Comparison of ENCODE assay signal across 20 cellular contexts in the genomic region with DNA sequence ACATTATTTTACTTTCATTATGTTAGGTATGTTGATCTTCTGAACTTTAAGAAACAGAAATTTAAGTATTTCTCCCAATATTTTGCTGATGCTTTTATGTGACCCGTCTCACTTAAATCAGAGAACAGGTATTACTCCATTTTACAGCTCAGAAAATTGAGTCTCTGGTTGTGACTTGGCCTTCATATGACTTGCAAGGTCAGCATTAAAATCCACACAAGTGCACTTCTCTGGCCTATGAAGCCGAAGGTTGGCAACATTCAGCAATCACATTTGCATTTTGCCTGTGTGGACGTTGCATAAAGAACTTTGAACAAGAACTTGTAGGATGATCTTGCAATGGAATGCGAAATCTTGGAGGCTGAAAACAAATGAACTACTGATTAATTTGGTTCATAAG. TPM values are rescaled to one million over a fixed set of nuclear protein-coding genes. Genes with fewer than 3 reads are reported as not detected.
DNase-seq lines count a peak whose midpoint lies in the region; ATAC-seq, FAIRE-seq and TF ChIP-seq lines count a peak whose summit lies in the region.
"Had no signal": no experiment of that assay in that cellular context is flagged by ENCODE, and none has a peak within 500 bp of the region (broad histone marks: within the 10 kb centered on the region; RNA-seq: fewer than 3 reads in every experiment).

No MANE protein-coding gene starts in this region.

- no peak overlapping the region for H2BK5ac ChIP-seq in IMR-90 (ENCODE audit: low read depth, low read length, poor library complexity, severe bottlenecking)

- H4K20me1 ChIP-seq in IMR-90 (ENCODE audit: insufficient read depth, low read length) (no peaks in the 10 kb centered on the region), K562 (replicated peaks; ENCODE audit: control insufficient read depth, insufficient read depth, low read length) (no peaks in the 10 kb centered on the region)
- H4K20me1 ChIP-seq: BLaER1 treated with 17β-estradiol and CSF1 and Interleukin-3, amounts not matched to agents 10 nM and 100 nM had no signal

- H3K9me3 ChIP-seq in A549 (no peaks in the 10 kb centered on the region), IMR-90 (ENCODE audit: control insufficient read depth, insufficient read depth, low read length) (no peaks in the 10 kb centered on the region), K562 (replicated peaks; ENCODE audit: control insufficient read depth, insufficient read depth, low read depth, low read length) (no peaks in the 10 kb centered on the region)
- H3K9me3 ChIP-seq: BLaER1 treated with 17β-estradiol and CSF1 and Interleukin-3, amounts not matched to agents 10 nM and 100 nM; Caco-2 had no signal

- no peak for FAIRE-seq in A549 (lab: Jason Lieb, UNC)
- no peak for FAIRE-seq in K562 (lab: Jason Lieb, UNC)
- FAIRE-seq: A204.1, G401.6, GM12891, GM19239 had no signal

- H3K14ac ChIP-seq in IMR-90 (replicated peaks; ENCODE audit: low read depth, low read length), result no peak overlapping the region

- H3K4me1 ChIP-seq in A549, result no peaks in the 10 kb centered on the region
- H3K4me1 ChIP-seq in IMR-90 (ENCODE audit: control insufficient read depth, insufficient read depth, low read length), result no peaks in the 10 kb centered on the region
- no peaks in the 10 kb centered on the region; a peak in 1 of 5 replicates for H3K4me1 ChIP-seq in K562 (replicated peaks in 1 of 2; ENCODE audit: control insufficient read depth in 2 of 2, insufficient read depth in 2 of 2, low read length in 2 of 2)
- H3K4me1 ChIP-seq: BLaER1 treated with 17β-estradiol and CSF1 and Interleukin-3, amounts not matched to agents 10 nM and 100 nM; Caco-2 had no signal

- H3K27me3 ChIP-seq in IMR-90 (ENCODE audit: control insufficient read depth, insufficient read depth, low read length) (peaks cover 29% of the 10 kb centered on the region), K562 (ENCODE audit: control insufficient read depth in 2 of 2, insufficient read depth in 2 of 2, low read length in 2 of 2) (no peaks in the 10 kb centered on the region)
- H3K27me3 ChIP-seq: BLaER1 treated with 17β-estradiol and CSF1 and Interleukin-3, amounts not matched to agents 10 nM and 100 nM had no signal

- H3K18ac ChIP-seq in IMR-90 (ENCODE audit: low read depth, low read length), result no peak overlapping the region

- no peak for ATAC-seq in A549
- no peak for ATAC-seq in IMR-90 (ENCODE audit: low read depth)
- no peak for ATAC-seq in K562
- no peak for ATAC-seq in GM21381 (IDR thresholded peaks at IDR 0.05; ENCODE audit: unreplicated experiment)
- ATAC-seq: CD8-positive, alpha-beta T cell had no signal

- TF ChIP-seq CTCF in A549 (IDR thresholded peaks at IDR 0.05) (no peak), IMR-90 (conservative IDR thresholded peaks at IDR 0.05; ENCODE audit: low read depth, low read length) (no peak), K562 (IDR thresholded peaks at IDR 0.05 in 2 of 3, conservative IDR thresholded peaks at IDR 0.05 in 1 of 3; ENCODE audit: insufficient read depth in 2 of 3, low read depth in 1 of 3, low read length in 3 of 3) (no peak)

- H4K5ac ChIP-seq in IMR-90 (ENCODE audit: low read depth, low read length), result no peak overlapping the region

- H2BK120ac ChIP-seq in IMR-90 (ENCODE audit: low read depth, low read length), result no peak overlapping the region

- H4K91ac ChIP-seq in IMR-90 (ENCODE audit: insufficient read depth, low read depth, low read length), result no peak overlapping the region

- BruUV-seq in IMR-90 (replicated peaks; lab: Mats Ljungman, UMichigan), result no TSS peak
- BruUV-seq in K562 (replicated peaks; lab: Mats Ljungman, UMichigan), result no TSS peak

- H3K4me3 ChIP-seq in A549 (no peak overlapping the region), IMR-90 (ENCODE audit: insufficient read depth, low read depth, low read length) (no peak overlapping the region), K562 (no peak overlapping the region)
- H3K4me3 ChIP-seq: BLaER1 treated with 17β-estradiol and CSF1 and Interleukin-3, amounts not matched to agents 10 nM and 100 nM had no signal

- H3K9me1 ChIP-seq in IMR-90 (ENCODE audit: insufficient read depth, low read length) (no peaks in the 10 kb centered on the region), K562 (ENCODE audit: control insufficient read depth, insufficient read depth, low read length) (no peaks in the 10 kb centered on the region)

- H3K36me3 ChIP-seq in IMR-90 (ENCODE audit: control insufficient read depth, insufficient read depth, low read length) (no peaks in the 10 kb centered on the region), K562 (ENCODE audit: control insufficient read depth, insufficient read depth, low read length) (no peaks in the 10 kb centered on the region)
- H3K36me3 ChIP-seq: BLaER1 treated with 17β-estradiol and CSF1 and Interleukin-3, amounts not matched to agents 10 nM and 100 nM had no signal

- DNase-seq in A549 (ENCODE audit: low read depth in 1 of 2, low spot score in 1 of 2), result no peak
- DNase-seq in IMR-90, result no peak
- DNase-seq in K562 (ENCODE audit: extremely low read depth in 1 of 4, low spot score in 3 of 4), result no peak
- no peak for DNase-seq in NCI-H1092 treated with DMSO at 0.1 percent for 48 hours (lab: John Stamatoyannopoulos, UW)
- no peak for DNase-seq in dedifferentiated amniotic fluid mesenchymal stem cell (ENCODE audit: extremely low spot score)
- DNase-seq: 8988T; AML-193; Caco-2; Calu3; CD4-positive, alpha-beta T cell; CD8-positive, alpha-beta T cell; DMS79 treated with DMSO at 0.1 percent for 48 hours; GF-D8 had no signal

- in situ Hi-C loops in IMR-90 (cut with MboI; ENCODE audit: low sequenced_read_pairs) (no loop called here), K562 (cut with MboI) (no loop called here)

- POLR2A ChIA-PET in A549 (lab: Yijun Ruan, JAX), result no interaction called here
- POLR2A ChIA-PET in IMR-90 (lab: Charles Lee; ENCODE audit: unreplicated experiment), result no interaction called here
- POLR2A ChIA-PET in K562 (lab: Yijun Ruan, JAX), result interaction anchor here (0.6 to 7.8 kb wide), 3 partner anchors 10 to 123 kb away, joined by 3 to 65 read pairs (median 6); a partner anchor contains a TSS

- H3K79me1 ChIP-seq in IMR-90 (ENCODE audit: low read depth in 1 of 2, low read length in 2 of 2), result no peaks in the 10 kb centered on the region

- H3K4ac ChIP-seq in IMR-90 (ENCODE audit: low read depth, low read length), result no peak overlapping the region

- H4K8ac ChIP-seq in IMR-90 (ENCODE audit: low read depth in 2 of 2, low read length in 2 of 2), result no peak overlapping the region

- H3K23ac ChIP-seq in IMR-90 (ENCODE audit: low read depth, low read length), result no peak overlapping the region

- 57% methylated on average over 4 of the region's 4 CpGs for WGBS in A549 (ENCODE audit: missing lambda C conversion rate)
- no CpG with 5 or more reads among the region's 4 CpGs for WGBS in IMR-90 (ENCODE audit: extremely low coverage in 2 of 2, insufficient read length in 1 of 2), 2 experiments
- 64% methylated on average over 4 of the region's 4 CpGs for WGBS in K562 (ENCODE audit: insufficient coverage, low coverage, missing lambda C conversion rate)

- TF ChIP-seq EP300 in A549 (IDR thresholded peaks at IDR 0.05) (no peak), K562 (IDR thresholded peaks at IDR 0.05; ENCODE audit: low read length) (no peak)

- intact Hi-C loops in IMR-90 (cut with micrococcal nuclease) (no loop called here), K562 (cut with micrococcal nuclease) (no loop called here)

- H3K79me2 ChIP-seq in K562 (ENCODE audit: control insufficient read depth, insufficient read depth, low read length), result no peaks in the 10 kb centered on the region

- CTCF ChIA-PET in A549 (lab: Yijun Ruan, JAX) (interaction anchor here (1.0 kb wide), 1 partner anchor 10 kb away, joined by 4 read pairs; a partner anchor contains a TSS), IMR-90 (lab: Yijun Ruan, JAX) (interaction anchor here (1.3 kb wide), 1 partner anchor 10 kb away, joined by 3 read pairs; a partner anchor contains a TSS), K562 (lab: Yijun Ruan, JAX; ENCODE audit: low intra/inter-chr PET ratio) (interaction anchor here (0.6 kb wide), 1 partner anchor 170 kb away, joined by 3 read pairs; no protein-coding TSS in a partner anchor)

- H3K56ac ChIP-seq in IMR-90 (ENCODE audit: extremely low read depth, insufficient read depth, low read length), result no peak overlapping the region

- TF ChIP-seq RAD21 in A549 (conservative IDR thresholded peaks at IDR 0.05 in 1 of 2, IDR thresholded peaks at IDR 0.05 in 1 of 2), result no peak
- TF ChIP-seq RAD21 in IMR-90 (IDR thresholded peaks at IDR 0.05; ENCODE audit: low read length), result no peak
- no peak for TF ChIP-seq RAD21 in K562 (CRISPR knock-in tag; conservative IDR thresholded peaks at IDR 0.05 in 1 of 2, IDR thresholded peaks at IDR 0.05 in 1 of 2)

- H3K27ac ChIP-seq in A549, result no peak overlapping the region
- H3K27ac ChIP-seq in IMR-90 (ENCODE audit: insufficient read depth, low read length), result no peak overlapping the region
- H3K27ac ChIP-seq in K562 (ENCODE audit: extremely low read depth, low read depth, low read length), result no peak overlapping the region
- H3K27ac ChIP-seq: BLaER1 treated with 17β-estradiol and CSF1 and Interleukin-3, amounts not matched to agents 10 nM and 100 nM; C4-2B had no signal

- H3K4me2 ChIP-seq in A549 (no peak overlapping the region), IMR-90 (ENCODE audit: low read depth, low read length) (no peak overlapping the region), K562 (ENCODE audit: insufficient read depth, low read length) (no peak overlapping the region)
- H3K4me2 ChIP-seq: BLaER1 treated with 17β-estradiol and CSF1 and Interleukin-3, amounts not matched to agents 10 nM and 100 nM had no signal

- TF ChIP-seq POLR2A in A549 (IDR thresholded peaks at IDR 0.05; ENCODE audit: low read length), result no peak
- no peak for TF ChIP-seq POLR2A in IMR-90 (IDR thresholded peaks at IDR 0.05; ENCODE audit: low read depth, low read length)
- no peak for TF ChIP-seq POLR2A in K562 (conservative IDR thresholded peaks at IDR 0.05)

- H2AK9ac ChIP-seq in IMR-90 (replicated peaks; ENCODE audit: low read depth, low read length, poor library complexity), result no peak overlapping the region

- H2AFZ ChIP-seq in IMR-90 (replicated peaks; ENCODE audit: low read length, poor library complexity) (no peak overlapping the region), K562 (ENCODE audit: low read depth, low read length) (peak overlapping the region; percentile 23; the same call in 1 of the 2 replicates)

- dilution Hi-C loops in IMR-90 (cut with HindIII; ENCODE audit: low sequenced_read_pairs, unreplicated experiment), result no loop called here

- no peak overlapping the region for H2BK20ac ChIP-seq in IMR-90 (ENCODE audit: low read depth, low read length)

- H2AK5ac ChIP-seq in IMR-90 (ENCODE audit: low read depth, low read length), result no peak overlapping the region

- H3K9ac ChIP-seq in IMR-90 (ENCODE audit: low read depth, low read length) (no peak overlapping the region), K562 (ENCODE audit: insufficient read depth in 1 of 2, low read depth in 2 of 2, low read length in 2 of 2) (no peak overlapping the region)
- H3K9ac ChIP-seq: BLaER1 treated with 17β-estradiol and CSF1 and Interleukin-3, amounts not matched to agents 10 nM and 100 nM had no signal

- H2BK15ac ChIP-seq in IMR-90 (ENCODE audit: low read depth, low read length), result no peak overlapping the region

RNA-seq across cellular contexts. Expression of a gene that starts 10.1 kb away (rescaled TPM):
- polyA plus RNA-seq in A549 (2011; rRNA removed) (8.6 and 9.1 TPM in 2 replicates), A549 (2017; fragmentation: RNase III; extraction: RNeasy Plus Mini Kit Qiagen cat#74134 plus additional on column Dnase treatment) (2.0 to 2.3 TPM (median 2.3 TPM) in 3 replicates), IMR-90 (2012; rRNA removed) (1.7 and 1.8 TPM in 2 replicates), K562 (2011; rRNA removed) (41.9 and 46.1 TPM in 2 replicates), K562 (2014; fragmentation: Illumina TruSeq; extraction: Trizol) (27.1 and 29.8 TPM in 2 replicates), K562 (2014; fragmentation: Nextera tagmentation; extraction: Ambion mirVana) (10 to 100 TPM; 10.8 to 12.9 TPM), K562 (2014; rRNA removed) (33.4 and 37.1 TPM in 2 replicates)
- 4.1 and 4.5 TPM in 2 replicates for polyA plus RNA-seq in A549 (2012; cell fraction: cytosol; rRNA removed)
- 5.2 TPM in 2 replicates for polyA plus RNA-seq in A549 (2012; cell fraction: nucleus; rRNA removed)
- polyA minus RNA-seq in A549 (2011; rRNA and poly(A)+ RNA removed), result 11.2 and 13.0 TPM in 2 replicates
- total RNA-seq in IMR-90 (2012; rRNA removed) (3.2 and 3.6 TPM in 2 replicates), K562 (2014; rRNA removed) (31.1 and 31.5 TPM in 2 replicates), K562 (2014; rRNA removed; fragmentation: Illumina TruSeq; extraction: Trizol) (27.2 and 29.2 TPM in 2 replicates), K562 (2015; rRNA removed; fragmentation: Illumina TruSeq; extraction: Trizol) (37.8 and 43.5 TPM in 2 replicates), K562 (2021) (32.5 and 34.4 TPM in 2 replicates)
- 1.6 and 1.7 TPM in 2 replicates for polyA plus RNA-seq in IMR-90 (2012; cell fraction: cytosol; rRNA removed)
- polyA plus RNA-seq in IMR-90 (2012; cell fraction: nucleus; rRNA removed; ENCODE audit: low replicate concordance), result 3.5 and 10.1 TPM in 2 replicates
- total RNA-seq in K562 (2011; cell fraction: chromatin; rRNA removed; ENCODE audit: low replicate concordance), result 54.7 and 71.0 TPM in 2 replicates
- total RNA-seq in K562 (2011; cell fraction: nucleolus; rRNA removed), result 35.4 TPM in 2 replicates
- total RNA-seq in K562 (2011; cell fraction: nucleoplasm; rRNA removed), result 46.5 and 66.0 TPM in 2 replicates
- polyA plus RNA-seq in K562 (2011; cell fraction: cytosol; rRNA removed), result 21.3 and 30.8 TPM in 2 replicates
- 66.4 and 72.9 TPM in 2 replicates for polyA plus RNA-seq in K562 (2011; cell fraction: nucleus; rRNA removed)
- 31.8 and 37.9 TPM in 2 replicates for polyA plus RNA-seq in K562 (2012)
- 49.0 and 49.4 TPM in 2 replicates for polyA minus RNA-seq in K562 (2011; rRNA and poly(A)+ RNA removed)
- 22.9 and 24.3 TPM in 2 replicates for polyA minus RNA-seq in K562 (2011; cell fraction: cytosol; rRNA and poly(A)+ RNA removed)
- polyA minus RNA-seq in K562 (2011; cell fraction: nucleus; rRNA and poly(A)+ RNA removed), result 36.1 and 55.1 TPM in 2 replicates
